Comparison of ENCODE assay signal across 8 cellular contexts in genomic region chr9:131277673-131278420, GRCh38. TPM values are rescaled to one million over a fixed set of nuclear protein-coding genes. Genes with fewer than 3 reads are reported as not detected.
DNase-seq lines count a peak whose midpoint lies in the region; ATAC-seq, FAIRE-seq and TF ChIP-seq lines count a peak whose summit lies in the region.

No MANE protein-coding gene starts in this region.

- H3K4me1 Mint-ChIP-seq in CD14-positive monocyte (peaks cover 52% of the 10 kb centered on the region), immature natural killer cell (peaks cover 45 to 46% of the 10 kb centered on the region in 2 donors)

- FAIRE-seq in small intestine (lab: Jason Lieb, UNC) = no peak

- H3K36me3 ChIP-seq in HAP-1 (replicated peaks) (peaks cover 6% of the 10 kb centered on the region), small intestine (ENCODE audit: control insufficient read depth in 2 of 2, insufficient read depth in 2 of 2, low read length in 2 of 2) (no peaks in the 10 kb centered on the region)

- DNase-seq in CD14-positive monocyte (ENCODE audit: low spot score) = peak; percentile 69
- DNase-seq in HAP-1 (ENCODE audit: low spot score in 2 of 2) = peak; percentile 92 to 94
- DNase-seq in NCI-H226 = peak; percentile 74
- DNase-seq in activated CD4-positive, CD25-positive, alpha-beta regulatory T cell (lab: John Stamatoyannopoulos, UW) = peak; percentile 36 to 48 (median 46)
- DNase-seq in central memory CD4-positive, alpha-beta T cell = peak; percentile 60
- peak; percentile 53 to 59 (median 59) for DNase-seq in immature natural killer cell
- DNase-seq in small intestine = peak; percentile 65

- H3K36me3 Mint-ChIP-seq in CD14-positive monocyte (peaks cover 5 to 11% of the 10 kb centered on the region in 2 donors), immature natural killer cell (peaks cover 0 to 5% (median 4%) of the 10 kb centered on the region in 3 donors)

- TF ChIP-seq CTCF in CD14-positive monocyte (IDR thresholded peaks at IDR 0.05) = no peak

- H3K27ac Mint-ChIP-seq in CD14-positive monocyte (peak overlapping the region; percentile 77 to 93 (median 89)), immature natural killer cell (peak overlapping the region; percentile 84 to 93 (median 90))

- peaks cover 13% of the 10 kb centered on the region for H3K4me1 ChIP-seq in HAP-1
- H3K4me1 ChIP-seq in small intestine (ENCODE audit: control insufficient read depth in 2 of 2, insufficient read depth in 1 of 2, low read depth in 1 of 2, low read length in 1 of 2) = peaks cover 0 to 2% of the 10 kb centered on the region in 2 donors

- H3K9me3 ChIP-seq in HAP-1 (no peaks in the 10 kb centered on the region), small intestine (ENCODE audit: control insufficient read depth, low read depth) (no peaks in the 10 kb centered on the region)

- no peak for ATAC-seq in GM21528 (IDR thresholded peaks at IDR 0.05; ENCODE audit: low FRiP score, unreplicated experiment)

- peak overlapping the region in 1 of 2 donors; percentile 27 for H3K27ac ChIP-seq in small intestine (ENCODE audit: low read depth in 1 of 2, low read length in 1 of 2)

- H3K4me3 ChIP-seq in HAP-1 = peak overlapping the region; percentile 54
- peak overlapping the region; percentile 67 to 72 for H3K4me3 ChIP-seq in small intestine (ENCODE audit: low read depth in 1 of 2, low read length in 2 of 2)

- 1 to 7% (median 2%) methylated on average over 33 to 82 of the region's 82 CpGs for WGBS in small intestine, 3 donors

- in situ Hi-C loops in HAP-1 (cut with MboI; ENCODE audit: low sequenced_read_pairs) = no loop called here

- H3K9me3 Mint-ChIP-seq in CD14-positive monocyte (peaks cover 0 to 6% (median 2%) of the 10 kb centered on the region in 7 donors), immature natural killer cell (no peaks in the 10 kb centered on the region)

- H3K4me3 Mint-ChIP-seq in CD14-positive monocyte (peak overlapping the region; percentile 81 to 82), immature natural killer cell (peak overlapping the region; percentile 84 to 90 (median 86))

- H3K27me3 Mint-ChIP-seq in CD14-positive monocyte (ENCODE audit: low read depth in 3 of 3) (peaks cover 19 to 25% (median 25%) of the 10 kb centered on the region in 3 donors), immature natural killer cell (ENCODE audit: low read depth in 3 of 3) (peaks cover 0 to 17% (median 2%) of the 10 kb centered on the region in 3 donors)

- intact Hi-C loops in CD14-positive monocyte (cut with micrococcal nuclease) = loop anchor here (5.0 to 10.0 kb wide), 4 partner anchors 41 to 1077 kb away; partner anchors contain the start of genes PRRC2B (in 1 of the 2) and SETX (in 1 of the 2)

- peaks cover 3% of the 10 kb centered on the region; the same call in 1 of the 2 replicates for H3K27me3 ChIP-seq in HAP-1 (ENCODE audit: low read depth)
- peaks cover 0 to 8% of the 10 kb centered on the region in 2 donors for H3K27me3 ChIP-seq in small intestine (ENCODE audit: control insufficient read depth in 2 of 2, insufficient read depth in 2 of 2, low read length in 2 of 2)

RNA-seq across cellular contexts. Expression of gene FAM78A, which starts 1.5 kb away (rescaled TPM):
- polyA plus RNA-seq in CD14-positive monocyte (1 to 10 TPM; 6.4 to 7.2 TPM), immature natural killer cell (10 to 100 TPM in 1 of 3 donors, 1 to 10 TPM in 2; 5.0 to 20.8 (median 7.5) TPM), small intestine (1 to 10 TPM in 2 of 3 donors, under 1 TPM in 1; 0.89 to 3.2 (median 1.9) TPM)

RNA-seq across cellular contexts. Expression of gene PLPP7, which starts 11.7 kb away (rescaled TPM):
- polyA plus RNA-seq in CD14-positive monocyte = 1 to 10 TPM; 1.5 to 3.1 TPM
- polyA plus RNA-seq in immature natural killer cell = 1 to 10 TPM in 2 of 3 donors, under 1 TPM in 1; 0.44 to 1.4 (median 1.2) TPM
- 1 to 10 TPM in 1 of 3 donors, under 1 TPM in 1, not detected in 1; 0.54 to 1.9 TPM for polyA plus RNA-seq in small intestine
